8 cellular contexts compared by ENCODE assay signal in the genomic region with DNA sequence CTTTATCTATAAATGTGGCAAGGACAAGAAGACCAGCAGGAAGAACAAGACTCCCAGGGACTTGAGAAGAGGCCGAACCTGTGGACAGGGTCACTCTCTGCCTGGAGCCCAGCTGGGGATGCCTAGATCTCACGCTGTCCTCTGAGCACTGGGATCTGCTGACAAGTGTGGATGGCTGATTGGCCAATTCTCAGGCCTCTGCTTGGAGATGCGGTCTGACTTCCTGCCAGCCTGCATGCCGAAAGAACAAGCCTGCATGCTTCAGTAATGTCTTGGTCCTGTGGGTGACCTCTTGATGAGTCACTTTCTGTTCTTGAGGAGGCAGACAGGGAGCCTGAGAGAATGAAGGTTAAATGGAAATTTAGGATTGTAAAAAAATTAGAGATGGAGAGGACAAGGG.
A peak's percentile ranks its signal among the peaks of the same experiment; 100 is the strongest.
DNase-seq lines count a peak whose midpoint lies in the region; ATAC-seq, FAIRE-seq and TF ChIP-seq lines count a peak whose summit lies in the region.

No MANE protein-coding gene starts in this region.

- TF ChIP-seq CTCF in brain microvascular endothelial cell (IDR thresholded peaks at IDR 0.05; ENCODE audit: low read depth, low read length, missing control alignments) (no peak), HepG2 (CRISPR knock-in tag; IDR thresholded peaks at IDR 0.05) (no peak)

- no peak for TF ChIP-seq POLR2A in HepG2 (IDR thresholded peaks at IDR 0.05; ENCODE audit: insufficient read depth in 1 of 2, low read depth in 2 of 2, low read length in 2 of 2)

- H3K27me3 ChIP-seq in brain microvascular endothelial cell (replicated peaks) = no peaks in the 10 kb centered on the region
- peaks cover 5 to 49% of the 10 kb centered on the region in 2 experiments; a peak in 4 of 5 replicates for H3K27me3 ChIP-seq in HepG2 (ENCODE audit: control insufficient read depth in 1 of 2, insufficient read depth in 2 of 2, low read length in 2 of 2)

- H3K4me2 ChIP-seq in HepG2 (ENCODE audit: low read depth, low read length) = no peak overlapping the region

- peak; percentile 73 for ATAC-seq in GM18858 (IDR thresholded peaks at IDR 0.05; ENCODE audit: unreplicated experiment)
- peak; percentile 52 for ATAC-seq in HG03469 (IDR thresholded peaks at IDR 0.05; ENCODE audit: unreplicated experiment)
- ATAC-seq in HepG2 = no peak
- no peak for ATAC-seq in GM18520 (IDR thresholded peaks at IDR 0.05; ENCODE audit: unreplicated experiment)

- intact Hi-C loops in HepG2 (cut with micrococcal nuclease; ENCODE audit: unreplicated experiment) = no loop called here

- DNase-seq in brain microvascular endothelial cell (peak; percentile 100), pons (ENCODE audit: low spot score) (peak; percentile 7), HepG2 (ENCODE audit: low spot score) (no peak), NCI-H146 (lab: John Stamatoyannopoulos, UW) (no peak)
- DNase-seq in stimulated activated CD4-positive, alpha-beta T cell treated with anti-CD3 and anti-CD28 coated beads, Interleukin-4, amount 100 ng/mL, for 4 hours = no peak

- no TSS peak for BruUV-seq in HepG2 (replicated peaks; lab: Mats Ljungman, UMichigan)

- no peak overlapping the region for H3K9ac ChIP-seq in HepG2 (ENCODE audit: insufficient read depth, low read depth, low read length)

- H3K9me3 ChIP-seq in HepG2 (ENCODE audit: low read length) = no peaks in the 10 kb centered on the region

- H3K79me2 ChIP-seq in HepG2 (ENCODE audit: insufficient read depth, low read length) = no peaks in the 10 kb centered on the region

- WGBS in HepG2 (ENCODE audit: low lambda C conversion rate) = 0% methylated on average over 4 of the region's 4 CpGs

- H3K36me3 ChIP-seq in brain microvascular endothelial cell (replicated peaks) (no peaks in the 10 kb centered on the region), HepG2 (replicated peaks in 1 of 2; ENCODE audit: control insufficient read depth in 1 of 2, insufficient read depth in 2 of 2, low read length in 2 of 2) (no peaks in the 10 kb centered on the region)

- no peak overlapping the region for H3K4me3 ChIP-seq in brain microvascular endothelial cell (ENCODE audit: low read depth, low read length)
- no peak overlapping the region for H3K4me3 ChIP-seq in HepG2 (replicated peaks in 1 of 3; ENCODE audit: insufficient read depth in 1 of 3, low read depth in 2 of 3, low read length in 3 of 3)

- TF ChIP-seq EP300 in HepG2 (IDR thresholded peaks at IDR 0.05; ENCODE audit: low read depth in 2 of 2, low read length in 2 of 2) (no peak), HepG2 (CRISPR knock-in tag; IDR thresholded peaks at IDR 0.05; ENCODE audit: borderline replicate concordance) (no peak)

- POLR2A ChIA-PET in HepG2 (lab: Yijun Ruan, JAX) = no interaction called here

- CTCF ChIA-PET in HepG2 (lab: Yijun Ruan, JAX; ENCODE audit: low intra/inter-chr PET ratio, low total read pairs) = no interaction called here

- H3K27ac ChIP-seq in brain microvascular endothelial cell = peak overlapping the region; percentile 88
- no peak overlapping the region for H3K27ac ChIP-seq in HepG2 (ENCODE audit: extremely low read length, insufficient read depth, low read length)

- H2AFZ ChIP-seq in HepG2 (ENCODE audit: low read length) = no peak overlapping the region

- no peak for TF ChIP-seq RAD21 in HepG2 (CRISPR knock-in tag; IDR thresholded peaks at IDR 0.05)

- in situ Hi-C loops in brain microvascular endothelial cell (cut with HindIII; ENCODE audit: low pct_ligation_motif_present, low sequenced_read_pairs) = no loop called here
- in situ Hi-C loops in HepG2 (cut with HindIII; ENCODE audit: extremely low pct_ligation_motif_present, low pct_unique_long_range_greater_than_20kb) = no loop called here

- no peak for FAIRE-seq in HepG2 (lab: Jason Lieb, UNC)

- H3K4me1 ChIP-seq in HepG2 (ENCODE audit: insufficient read depth, low read length) = no peaks in the 10 kb centered on the region

- no peaks in the 10 kb centered on the region for H4K20me1 ChIP-seq in HepG2 (ENCODE audit: insufficient read depth, low read length)

TF ChIP-seq in HepG2, 621 proteins besides CTCF, POLR2A, EP300 and RAD21:
- TF ChIP-seq REPIN1 (CRISPR knock-in tag; IDR thresholded peaks at IDR 0.05; ENCODE audit: borderline replicate concordance, low read depth) = no peak

Comparison
In these comparisons a context has a peak if more than half of its experiments do, and no peak if none do; other contexts are left out.
1. ATAC-seq: peak in GM18858 (single experiment) and HG03469 (single experiment); none in HepG2 (single experiment) and GM18520 (single experiment).
2. DNase-seq: peak in brain microvascular endothelial cell (single experiment) and pons (single experiment); none in HepG2 (single experiment), stimulated activated CD4-positive, alpha-beta T cell treated with anti-CD3 and anti-CD28 coated beads, Interleukin-4, amount 100 ng/mL, for 4 hours (0 of 2) and NCI-H146 (single experiment).